Comparison of ENCODE assay signal across 7 cellular contexts in the genomic region with DNA sequence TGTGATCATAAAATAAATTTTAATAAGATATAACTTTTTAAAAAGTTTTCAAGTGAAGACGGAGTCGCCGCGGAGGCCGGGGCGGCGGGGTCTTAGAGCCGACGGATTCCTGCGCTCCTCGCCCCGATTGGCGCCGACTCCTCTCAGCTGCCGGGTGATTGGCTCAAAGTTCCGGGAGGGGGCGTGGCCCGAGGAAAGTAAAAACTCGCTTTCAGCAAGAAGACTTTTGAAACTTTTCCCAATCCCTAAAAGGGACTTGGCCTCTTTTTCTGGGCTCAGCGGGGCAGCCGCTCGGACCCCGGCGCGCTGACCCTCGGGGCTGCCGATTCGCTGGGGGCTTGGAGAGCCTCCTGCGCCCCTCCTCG.
DNase-seq lines count a peak whose midpoint lies in the region; ATAC-seq and TF ChIP-seq lines count a peak whose summit lies in the region.

FOXC2 (plus strand) TSS at position 229 of the 365 bp plus-strand sequence. CDS start 507 bp downstream, outside the sequence.

- H3K36me3 Mint-ChIP-seq in activated T-cell treated with anti-CD3 and anti-CD28 coated beads, Interleukin-2, amount 50 U/mL, for 24 hours (ENCODE audit: low read depth), result no peaks in the 10 kb centered on the region

- H3K4me3 Mint-ChIP-seq in activated T-cell treated with anti-CD3 and anti-CD28 coated beads, Interleukin-2, amount 50 U/mL, for 24 hours, result peak within 1 kb of the TSS; percentile 6

- no peak within 1 kb of the TSS for H2AFZ ChIP-seq in neuron (ENCODE audit: low read depth, low read length)

- H3K4me3 ChIP-seq in HUES48 (ENCODE audit: low read depth, low read length) (peak within 1 kb of the TSS; percentile 62), fibroblast of pulmonary artery (replicated peaks; ENCODE audit: low read depth, low read length) (peak within 1 kb of the TSS; percentile 77), neuron (ENCODE audit: low read length) (peak within 1 kb of the TSS; percentile 20)

- H3K27ac Mint-ChIP-seq in activated T-cell treated with anti-CD3 and anti-CD28 coated beads, Interleukin-2, amount 50 U/mL, for 24 hours, result peak within 1 kb of the TSS; percentile 37

- ATAC-seq in HG03521 (IDR thresholded peaks at IDR 0.05; ENCODE audit: unreplicated experiment), result no peak

- H3K27me3 ChIP-seq in HUES48 (ENCODE audit: control insufficient read depth, insufficient read depth, low read length) (peaks cover 86% of the 10 kb centered on the region), neuron (ENCODE audit: insufficient read depth, low read length) (peaks cover 75% of the 10 kb centered on the region)

- peak; percentile 72 for DNase-seq in activated T-cell treated with anti-CD3 and anti-CD28 coated beads, Interleukin-2, amount 50 U/mL, for 24 hours
- DNase-seq in fibroblast of pulmonary artery (ENCODE audit: low read depth), result peak; percentile 96
- no peak for DNase-seq in NCI-H1436 treated with DMSO at 0.1 percent for 48 hours (lab: John Stamatoyannopoulos, UW)
- DNase-seq in NCI-H1417 treated with DMSO at 0.1 percent for 48 hours (lab: John Stamatoyannopoulos, UW), result no peak

- TF ChIP-seq CTCF in fibroblast of pulmonary artery (IDR thresholded peaks at IDR 0.05; ENCODE audit: low read length, missing control alignments), result no peak

- H3K27me3 Mint-ChIP-seq in activated T-cell treated with anti-CD3 and anti-CD28 coated beads, Interleukin-2, amount 50 U/mL, for 24 hours, result peaks cover 82% of the 10 kb centered on the region

- no peak within 1 kb of the TSS for H3K9ac ChIP-seq in HUES48 (ENCODE audit: low read depth, low read length)

- H3K9me3 ChIP-seq in HUES48 (ENCODE audit: control insufficient read depth, insufficient read depth, low read length) (no peaks in the 10 kb centered on the region), neuron (ENCODE audit: low read length) (peaks cover 2% of the 10 kb centered on the region)

- no peak within 1 kb of the TSS for H3K27ac ChIP-seq in HUES48 (ENCODE audit: low read depth, low read length)

- no peaks in the 10 kb centered on the region for H3K9me3 Mint-ChIP-seq in activated T-cell treated with anti-CD3 and anti-CD28 coated beads, Interleukin-2, amount 50 U/mL, for 24 hours

- peaks cover 21% of the 10 kb centered on the region for H3K4me1 Mint-ChIP-seq in activated T-cell treated with anti-CD3 and anti-CD28 coated beads, Interleukin-2, amount 50 U/mL, for 24 hours (ENCODE audit: low read depth)

- H3K36me3 ChIP-seq in HUES48 (ENCODE audit: control insufficient read depth, insufficient read depth, low read length) (no peaks in the 10 kb centered on the region), neuron (ENCODE audit: insufficient read depth, low read length) (no peaks in the 10 kb centered on the region)

- H3K4me1 ChIP-seq in HUES48 (ENCODE audit: control insufficient read depth, insufficient read depth, low read length) (peaks cover 25% of the 10 kb centered on the region), neuron (ENCODE audit: insufficient read depth, low read length) (peaks cover 6% of the 10 kb centered on the region)

Comparison
In these comparisons a context has a peak if more than half of its experiments do, and no peak if none do; other contexts are left out.
1. H3K4me3 ChIP-seq: peak in every context shown above with its lines; median percentile 77 in fibroblast of pulmonary artery; 62 in HUES48; 20 in neuron.
2. DNase-seq: peak in activated T-cell treated with anti-CD3 and anti-CD28 coated beads, Interleukin-2, amount 50 U/mL, for 24 hours (single experiment) and fibroblast of pulmonary artery (single experiment); none in NCI-H1436 treated with DMSO at 0.1 percent for 48 hours (single experiment) and NCI-H1417 treated with DMSO at 0.1 percent for 48 hours (single experiment).